1 cellular context compared by ENCODE assay signal in genomic region chr6:130420911-130421310, GRCh38.
TF ChIP-seq lines count a peak whose summit lies in the region.

No MANE protein-coding gene starts in this region.

TF ChIP-seq in GM23338, 12 proteins besides CTCF, POLR2A, EP300 and RAD21 (continued from another document):
- TF ChIP-seq, protein P1, sequence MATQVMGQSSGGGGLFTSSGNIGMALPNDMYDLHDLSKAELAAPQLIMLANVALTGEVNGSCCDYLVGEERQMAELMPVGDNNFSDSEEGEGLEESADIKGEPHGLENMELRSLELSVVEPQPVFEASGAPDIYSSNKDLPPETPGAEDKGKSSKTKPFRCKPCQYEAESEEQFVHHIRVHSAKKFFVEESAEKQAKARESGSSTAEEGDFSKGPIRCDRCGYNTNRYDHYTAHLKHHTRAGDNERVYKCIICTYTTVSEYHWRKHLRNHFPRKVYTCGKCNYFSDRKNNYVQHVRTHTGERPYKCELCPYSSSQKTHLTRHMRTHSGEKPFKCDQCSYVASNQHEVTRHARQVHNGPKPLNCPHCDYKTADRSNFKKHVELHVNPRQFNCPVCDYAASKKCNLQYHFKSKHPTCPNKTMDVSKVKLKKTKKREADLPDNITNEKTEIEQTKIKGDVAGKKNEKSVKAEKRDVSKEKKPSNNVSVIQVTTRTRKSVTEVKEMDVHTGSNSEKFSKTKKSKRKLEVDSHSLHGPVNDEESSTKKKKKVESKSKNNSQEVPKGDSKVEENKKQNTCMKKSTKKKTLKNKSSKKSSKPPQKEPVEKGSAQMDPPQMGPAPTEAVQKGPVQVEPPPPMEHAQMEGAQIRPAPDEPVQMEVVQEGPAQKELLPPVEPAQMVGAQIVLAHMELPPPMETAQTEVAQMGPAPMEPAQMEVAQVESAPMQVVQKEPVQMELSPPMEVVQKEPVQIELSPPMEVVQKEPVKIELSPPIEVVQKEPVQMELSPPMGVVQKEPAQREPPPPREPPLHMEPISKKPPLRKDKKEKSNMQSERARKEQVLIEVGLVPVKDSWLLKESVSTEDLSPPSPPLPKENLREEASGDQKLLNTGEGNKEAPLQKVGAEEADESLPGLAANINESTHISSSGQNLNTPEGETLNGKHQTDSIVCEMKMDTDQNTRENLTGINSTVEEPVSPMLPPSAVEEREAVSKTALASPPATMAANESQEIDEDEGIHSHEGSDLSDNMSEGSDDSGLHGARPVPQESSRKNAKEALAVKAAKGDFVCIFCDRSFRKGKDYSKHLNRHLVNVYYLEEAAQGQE (IDR thresholded peaks at IDR 0.05; ENCODE audit: unreplicated experiment): no peak
- TF ChIP-seq JUNB (IDR thresholded peaks at IDR 0.05; ENCODE audit: unreplicated experiment): no peak
- TF ChIP-seq STAT1 (IDR thresholded peaks at IDR 0.05; ENCODE audit: unreplicated experiment): no peak
- TF ChIP-seq EZH2phosphoT487 (IDR thresholded peaks at IDR 0.05; ENCODE audit: unreplicated experiment): no peak
